In genomic region chr7:142088022-142088714, GRCh38 we compare ENCODE assay signal across 22 cellular contexts. TPM values are rescaled to one million over a fixed set of nuclear protein-coding genes. Genes with fewer than 3 reads are reported as not detected.
DNase-seq lines count a peak whose midpoint lies in the region; ATAC-seq and TF ChIP-seq lines count a peak whose summit lies in the region.
"Had no signal": no experiment of that assay in that cellular context is flagged by ENCODE, and none has a peak within 500 bp of the region (broad histone marks: within the 10 kb centered on the region; RNA-seq: fewer than 3 reads in every experiment).

No MANE protein-coding gene starts in this region.

- DNase-seq in breast epithelium (ENCODE audit: low spot score in 2 of 2) (peak; percentile 45 to 59), mammary epithelial cell (no peak), NCI-H774 (lab: John Stamatoyannopoulos, UW) (peak; percentile 7), left colon (peak; percentile 11 to 38), superior temporal gyrus (ENCODE audit: extremely low spot score) (peak; percentile 82), RKO (ENCODE audit: low spot score) (no peak)
- DNase-seq: activated CD4-positive, alpha-beta T cell treated with anti-CD3 and anti-CD28 coated beads, Interleukin-2, amount 50 U/mL, for 48 hours; activated naive CD4-positive, alpha-beta T cell treated with anti-CD3 and anti-CD28 coated beads for 36 hours; colonic mucosa; H9; NCI-H1048; stimulated activated naive CD8-positive, alpha-beta T cell treated with anti-CD3 and anti-CD28 coated beads, Interleukin-15, Interleukin-2, amounts not matched to agents 100 U/mL and 50 U/mL, for 24 hours; upper lobe of left lung; WERI-Rb-1 had no signal

- H3K4me3 ChIP-seq in breast epithelium = no peak overlapping the region
- H3K4me3 ChIP-seq in mammary epithelial cell (replicated peaks in 1 of 3; ENCODE audit: insufficient read depth in 1 of 3, low read depth in 2 of 3, low read length in 3 of 3) = no peak overlapping the region
- H3K4me3 ChIP-seq: colonic mucosa, neural progenitor cell, right atrium auricular region, upper lobe of left lung had no signal

- H3K36me3 ChIP-seq in breast epithelium = no peaks in the 10 kb centered on the region
- H3K36me3 ChIP-seq in mammary epithelial cell (ENCODE audit: insufficient read depth, low read length) = no peaks in the 10 kb centered on the region
- H3K36me3 ChIP-seq: colonic mucosa, neural progenitor cell, right atrium auricular region, upper lobe of left lung, WERI-Rb-1 had no signal

- H3K4me1 ChIP-seq in breast epithelium = no peaks in the 10 kb centered on the region
- H3K4me1 ChIP-seq in mammary epithelial cell (ENCODE audit: insufficient read depth, low read length) = no peaks in the 10 kb centered on the region
- H3K4me1 ChIP-seq: colonic mucosa, neural progenitor cell, right atrium auricular region, upper lobe of left lung had no signal

- intact Hi-C loops in breast epithelium (cut with DNase I; ENCODE audit: low total_unique reads) (no loop called here), mammary epithelial cell (cut with micrococcal nuclease) (no loop called here), left colon (cut with DNase I, micrococcal nuclease) (no loop called here)

- in situ Hi-C loops in mammary epithelial cell (cut with MboI; ENCODE audit: low sequenced_read_pairs in 2 of 2) = no loop called here

- dilution Hi-C loops in mammary epithelial cell (cut with HindIII; ENCODE audit: low sequenced_read_pairs) = loop anchor here (5.0 kb wide), 1 partner anchor 36 kb away; no protein-coding TSS in a partner anchor

- no peak for TF ChIP-seq POLR2A in breast epithelium (IDR thresholded peaks at IDR 0.05)
- TF ChIP-seq POLR2A in GM18505 (IDR thresholded peaks at IDR 0.05; ENCODE audit: borderline replicate concordance, extremely low read depth, insufficient read depth, insufficient read length) = no peak

- ATAC-seq in left colon = peak; percentile 79
- no peak for ATAC-seq in HG03439 (IDR thresholded peaks at IDR 0.05; ENCODE audit: unreplicated experiment)
- ATAC-seq in GM18505 (IDR thresholded peaks at IDR 0.05; ENCODE audit: unreplicated experiment) = no peak
- ATAC-seq: Right ventricle myocardium inferior; stimulated activated naive CD8-positive, alpha-beta T cell treated with anti-CD3 and anti-CD28 coated beads, Interleukin-15, Interleukin-2, amounts not matched to agents 100 U/mL and 50 U/mL, for 24 hours had no signal

- H4K20me1 ChIP-seq in mammary epithelial cell (ENCODE audit: insufficient read depth, low read length) = no peaks in the 10 kb centered on the region

- no TSS peak for BruUV-seq in mammary epithelial cell (replicated peaks; lab: Mats Ljungman, UMichigan)

- H3K27ac ChIP-seq in breast epithelium = no peak overlapping the region
- no peak overlapping the region for H3K27ac ChIP-seq in mammary epithelial cell (ENCODE audit: insufficient read depth, low read depth, low read length)
- H3K27ac ChIP-seq: colonic mucosa, KMS-11, neural progenitor cell, right atrium auricular region, upper lobe of left lung, WERI-Rb-1 had no signal

- no peak for TF ChIP-seq CTCF in breast epithelium (IDR thresholded peaks at IDR 0.05)
- TF ChIP-seq CTCF in mammary epithelial cell (conservative IDR thresholded peaks at IDR 0.05 in 1 of 2, IDR thresholded peaks at IDR 0.05 in 1 of 2; ENCODE audit: extremely low read depth in 1 of 2, insufficient read depth in 1 of 2, low read depth in 1 of 2, low read length in 2 of 2) = no peak

- no peak overlapping the region for H3K4me2 ChIP-seq in mammary epithelial cell (ENCODE audit: insufficient read depth, low read depth, low read length)
- H3K4me2 ChIP-seq: KMS-11, neural progenitor cell had no signal

- no peak overlapping the region for H3K9ac ChIP-seq in mammary epithelial cell (ENCODE audit: insufficient read depth, low read length)
- H3K9ac ChIP-seq: KMS-11, neural progenitor cell had no signal

- H3K9me3 ChIP-seq in breast epithelium (no peaks in the 10 kb centered on the region), mammary epithelial cell (replicated peaks; ENCODE audit: insufficient read depth, low read length) (no peaks in the 10 kb centered on the region)
- H3K9me3 ChIP-seq: colonic mucosa, right atrium auricular region, upper lobe of left lung had no signal

- no peak overlapping the region for H2AFZ ChIP-seq in mammary epithelial cell (ENCODE audit: low read depth, low read length)
- H2AFZ ChIP-seq: neural progenitor cell had no signal

- CTCF ChIA-PET in mammary epithelial cell (lab: Charles Lee; ENCODE audit: low non-redundant PET) = no interaction called here

- no peaks in the 10 kb centered on the region for H3K27me3 ChIP-seq in breast epithelium
- H3K27me3 ChIP-seq in mammary epithelial cell (ENCODE audit: insufficient read depth, low read length) = no peaks in the 10 kb centered on the region
- H3K27me3 ChIP-seq: colonic mucosa, neural progenitor cell, right atrium auricular region, upper lobe of left lung had no signal

- no peaks in the 10 kb centered on the region for H3K79me2 ChIP-seq in mammary epithelial cell (ENCODE audit: insufficient read depth, low read length)

- WGBS in mammary epithelial cell (ENCODE audit: low coverage, missing lambda C conversion rate) = 73% methylated on average over 3 of the region's 4 CpGs

RNA-seq across cellular contexts. Expression of gene MGAM2, which starts 23.4 kb away (rescaled TPM):
- total RNA-seq in breast epithelium = 1 to 10 TPM in 2 of 3 donors, under 1 TPM in 1; under 0.01 to 2.9 (median 2.3) TPM
- 1 to 10 TPM in 1 of 2 donors, not detected in 1; 1.3 TPM for total RNA-seq in mammary epithelial cell
- polyA plus RNA-seq in mammary epithelial cell = 0.03 TPM
- polyA minus RNA-seq in mammary epithelial cell = not detected
- 10 to 100 TPM; 25.8 to 41.1 TPM for total RNA-seq in left colon
- total RNA-seq: activated naive CD4-positive, alpha-beta T cell treated with anti-CD3 and anti-CD28 coated beads for 36 hours; H9; T-helper 1 cell treated with Interleukin-12 subunit alpha and Interleukin-12 subunit beta and Interleukin-4 antibody, amounts not matched to agents 30 ng/mL and 1 ng/mL, for 36 hours had no signal
- polyA plus RNA-seq: CD14-positive monocyte had no signal

Comparison
In these comparisons a context has a peak if more than half of its experiments do, and no peak if none do; other contexts are left out.
1. DNase-seq: peak in breast epithelium (2 of 2), NCI-H774 (single experiment), left colon (2 of 2) and superior temporal gyrus (single experiment); none in mammary epithelial cell (single experiment) and RKO (single experiment).
2. RNA of gene MGAM2, which starts 23.4 kb away (total RNA-seq): 25.8 to 41.1 TPM in left colon; under 0.01 to 2.9 TPM in breast epithelium and 1.3 TPM in mammary epithelial cell; every median in the first group is over 4 times any median in the second.